In genomic region chr10:23345861-23346260, GRCh38 we compare ENCODE assay signal across 13 cellular contexts. TPM values are rescaled to one million over a fixed set of nuclear protein-coding genes. Genes with fewer than 3 reads are reported as not detected.
DNase-seq lines count a peak whose midpoint lies in the region; ATAC-seq and TF ChIP-seq lines count a peak whose summit lies in the region.
"Had no signal": no experiment of that assay in that cellular context is flagged by ENCODE, and none has a peak within 500 bp of the region (broad histone marks: within the 10 kb centered on the region; RNA-seq: fewer than 3 reads in every experiment).

No MANE protein-coding gene starts in this region.

- no peak overlapping the region for H3K4me3 Mint-ChIP-seq in natural killer cell treated with Interleukin-12 subunit alpha and Interleukin-12 subunit beta and Interleukin-15 and Interleukin-18, amount 100 ng/mL, for 72 hours
- H3K4me3 Mint-ChIP-seq: activated CD4-positive, alpha-beta memory T cell treated with anti-CD3 and anti-CD28 coated beads, Interleukin-2, amount 10 ng/mL, durations not matched to agents 7 days and 5 days had no signal

- no peaks in the 10 kb centered on the region for H3K27me3 ChIP-seq in GM23248 (replicated peaks; ENCODE audit: insufficient read depth)
- H3K27me3 ChIP-seq: vagina had no signal

- H3K36me3 Mint-ChIP-seq in natural killer cell treated with Interleukin-12 subunit alpha and Interleukin-12 subunit beta and Interleukin-15 and Interleukin-18, amount 100 ng/mL, for 72 hours = no peaks in the 10 kb centered on the region

- H3K4me1 Mint-ChIP-seq in natural killer cell treated with Interleukin-12 subunit alpha and Interleukin-12 subunit beta and Interleukin-15 and Interleukin-18, amount 100 ng/mL, for 72 hours (ENCODE audit: low read depth in 2 of 2) = peaks cover 0 to 3% of the 10 kb centered on the region in 2 donors

- H4K20me1 ChIP-seq in GM23248 (ENCODE audit: insufficient read depth) = no peaks in the 10 kb centered on the region

- no peak for TF ChIP-seq CTCF in foreskin fibroblast (IDR thresholded peaks at IDR 0.05; ENCODE audit: low read depth, low read length)

- no peaks in the 10 kb centered on the region for H3K79me2 ChIP-seq in GM23248 (ENCODE audit: insufficient read depth)

- H3K27me3 Mint-ChIP-seq in natural killer cell treated with Interleukin-12 subunit alpha and Interleukin-12 subunit beta and Interleukin-15 and Interleukin-18, amount 100 ng/mL, for 72 hours = peaks cover 26 to 35% of the 10 kb centered on the region in 2 donors

- ATAC-seq in GM18861 (IDR thresholded peaks at IDR 0.05; ENCODE audit: unreplicated experiment) = no peak
- ATAC-seq in natural killer cell treated with Interleukin-12 subunit alpha and Interleukin-12 subunit beta and Interleukin-15 and Interleukin-18, amount 100 ng/mL, for 72 hours = no peak
- ATAC-seq: left lung had no signal

- no peaks in the 10 kb centered on the region for H3K9me3 Mint-ChIP-seq in natural killer cell treated with Interleukin-12 subunit alpha and Interleukin-12 subunit beta and Interleukin-15 and Interleukin-18, amount 100 ng/mL, for 72 hours
- H3K9me3 Mint-ChIP-seq: activated CD4-positive, alpha-beta memory T cell treated with anti-CD3 and anti-CD28 coated beads, Interleukin-2, amount 10 ng/mL, durations not matched to agents 7 days and 5 days had no signal

- H2AFZ ChIP-seq in GM23248 = no peak overlapping the region

- H3K4me3 ChIP-seq in GM23248 (no peak overlapping the region), foreskin fibroblast (ENCODE audit: low read depth in 1 of 2, low read length in 2 of 2) (no peak overlapping the region)
- H3K4me3 ChIP-seq: coronary artery, left lung, vagina had no signal

- WGBS in GM23248 (ENCODE audit: low coverage in 1 of 2, low lambda C conversion rate in 2 of 2, missing lambda C conversion rate in 2 of 2), 2 experiments = 36 to 39% methylated on average over 5 of the region's 5 CpGs

- peaks cover 8% of the 10 kb centered on the region for H3F3A ChIP-seq in GM23248 (ENCODE audit: insufficient read depth)

- H3K27ac Mint-ChIP-seq in natural killer cell treated with Interleukin-12 subunit alpha and Interleukin-12 subunit beta and Interleukin-15 and Interleukin-18, amount 100 ng/mL, for 72 hours = no peak overlapping the region
- H3K27ac Mint-ChIP-seq: activated CD4-positive, alpha-beta memory T cell treated with anti-CD3 and anti-CD28 coated beads, Interleukin-2, amount 10 ng/mL, durations not matched to agents 7 days and 5 days had no signal

- peak overlapping the region; percentile 90 for H3K4me2 ChIP-seq in GM23248 (ENCODE audit: unreplicated experiment)

- H3K9me2 ChIP-seq in GM23248 (ENCODE audit: insufficient read depth) = no peaks in the 10 kb centered on the region

- H3K9me3 ChIP-seq in GM23248 (ENCODE audit: low read depth) = no peaks in the 10 kb centered on the region
- H3K9me3 ChIP-seq: left lung, vagina had no signal

- peak; percentile 88 for DNase-seq in A172 (ENCODE audit: low spot score)
- DNase-seq in GM23248 = peak; percentile 86
- peak; percentile 88 for DNase-seq in RPMI7951 (ENCODE audit: low read depth)
- DNase-seq in foreskin fibroblast = peak; percentile 28 to 37
- no peak for DNase-seq in NCI-H345 (lab: John Stamatoyannopoulos, UW)
- DNase-seq in ecto neural progenitor cell (ENCODE audit: low spot score) = no peak
- no peak for DNase-seq in natural killer cell treated with Interleukin-12 subunit alpha and Interleukin-12 subunit beta and Interleukin-15 and Interleukin-18, amount 100 ng/mL, for 72 hours (ENCODE audit: low spot score)
- DNase-seq: activated CD4-positive, alpha-beta memory T cell treated with anti-CD3 and anti-CD28 coated beads, Interleukin-2, amount 10 ng/mL, durations not matched to agents 7 days and 5 days; left lung; stimulated activated CD4-positive, alpha-beta T cell treated with anti-CD3 and anti-CD28 coated beads, Interleukin-2, amount 100 ng/mL, for 24 hours had no signal

- H3K27ac ChIP-seq in GM23248 = peak overlapping the region; percentile 41
- H3K27ac ChIP-seq: coronary artery, left lung, vagina had no signal

- no peaks in the 10 kb centered on the region for H3K36me3 ChIP-seq in GM23248 (ENCODE audit: low read depth)
- H3K36me3 ChIP-seq: left lung, vagina had no signal

- H3K9ac ChIP-seq in GM23248 = 0 out of 2 replicates have a peak overlapping the region, but pooled peaks have one; percentile 4

- peaks cover 29% of the 10 kb centered on the region for H3K4me1 ChIP-seq in GM23248 (ENCODE audit: insufficient read depth)

- in situ Hi-C loops in GM23248 (cut with MboI) = no loop called here

RNA-seq across cellular contexts. Expression of gene C10orf67, which starts 1.3 kb away (rescaled TPM):
- 1.0 TPM in 1 of 2 replicates, not detected in the other for total RNA-seq in A172 (2014; rRNA removed; shearing (Covaris generic))
- total RNA-seq in GM23248 (2014; rRNA removed; shearing (Covaris generic)) = under 0.01 and 0.25 TPM in 2 replicates
- 0.76 and 1.1 TPM in 2 replicates for polyA plus RNA-seq in GM23248 (2016; fragmentation: Nextera tagmentation; extraction: Ambion mirVana)
- not detected in 2 replicates for total RNA-seq in RPMI7951 (2014; rRNA removed; shearing (Covaris generic))
- not detected for total RNA-seq in natural killer cell treated with Interleukin-12 subunit alpha and Interleukin-12 subunit beta and Interleukin-15 and Interleukin-18, amount 100 ng/mL, for 72 hours
- total RNA-seq: activated CD4-positive, alpha-beta memory T cell treated with anti-CD3 and anti-CD28 coated beads, Interleukin-2, amount 10 ng/mL, durations not matched to agents 7 days and 5 days; vagina had no signal

Comparison
In these comparisons a context has a peak if more than half of its experiments do, and no peak if none do; other contexts are left out.
1. DNase-seq: peak in A172 (single experiment), GM23248 (single experiment), RPMI7951 (single experiment) and foreskin fibroblast (2 of 2); none in NCI-H345 (single experiment), ecto neural progenitor cell (single experiment) and natural killer cell treated with Interleukin-12 subunit alpha and Interleukin-12 subunit beta and Interleukin-15 and Interleukin-18, amount 100 ng/mL, for 72 hours (single experiment).